In genomic region chr4:127250577-127250976, GRCh38 we compare ENCODE assay signal across 20 cellular contexts.
DNase-seq lines count a peak whose midpoint lies in the region; ATAC-seq and TF ChIP-seq lines count a peak whose summit lies in the region.
"Had no signal": no experiment of that assay in that cellular context is flagged by ENCODE, and none has a peak within 500 bp of the region (broad histone marks: within the 10 kb centered on the region; RNA-seq: fewer than 3 reads in every experiment).

No MANE protein-coding gene starts in this region.

- no TSS peak for BruUV-seq in mammary epithelial cell (replicated peaks; lab: Mats Ljungman, UMichigan)

- no peak overlapping the region for H3K9ac ChIP-seq in mammary epithelial cell (ENCODE audit: insufficient read depth, low read length)
- H3K9ac ChIP-seq: SK-N-SH had no signal

- H3K9me3 ChIP-seq in mammary epithelial cell (replicated peaks; ENCODE audit: insufficient read depth, low read length) (no peaks in the 10 kb centered on the region), breast epithelium (no peaks in the 10 kb centered on the region)
- H3K9me3 ChIP-seq: pancreas, SK-N-SH, spleen had no signal

- H3K4me2 ChIP-seq in mammary epithelial cell (ENCODE audit: insufficient read depth, low read depth, low read length): no peak overlapping the region
- H3K4me2 ChIP-seq: SK-N-SH had no signal

- intact Hi-C loops in mammary epithelial cell (cut with micrococcal nuclease): loop anchor here (5.0 kb wide), 1 partner anchor 38 kb away; no protein-coding TSS in a partner anchor
- intact Hi-C loops in breast epithelium (cut with DNase I; ENCODE audit: low total_unique reads): no loop called here

- H2AFZ ChIP-seq in mammary epithelial cell (ENCODE audit: low read depth, low read length): peak overlapping the region; percentile 46

- WGBS in mammary epithelial cell (ENCODE audit: low coverage, missing lambda C conversion rate): 95% methylated on average over 5 of the region's 5 CpGs

- DNase-seq in mammary epithelial cell (no peak), breast epithelium (ENCODE audit: low spot score in 2 of 2) (no peak), NOMO-1 (lab: John Stamatoyannopoulos, UW; ENCODE audit: unreplicated experiment in 2 of 2) (peak; percentile 66 to 96), NCI-H187 treated with DMSO at 0.1 percent for 48 hours (lab: John Stamatoyannopoulos, UW) (no peak), kidney glomerular epithelial cell (lab: John Stamatoyannopoulos, UW) (no peak), kidney tubule cell (ENCODE audit: low spot score) (no peak)
- DNase-seq in activated CD8-positive, alpha-beta memory T cell treated with anti-CD3 and anti-CD28 coated beads for 24 hours: no peak
- DNase-seq: activated naive CD4-positive, alpha-beta T cell treated with anti-CD3 and anti-CD28 coated beads, Interleukin-2, amount 50 U/mL, for 16 hours; CD4-positive, CD25-positive, alpha-beta regulatory T cell; effector memory CD4-positive, alpha-beta T cell; foreskin fibroblast; islet precursor cell; MM.1S; NCI-H2171 treated with DMSO at 0.1 percent for 48 hours; pancreas; SK-N-SH; spleen had no signal

- H3K27me3 ChIP-seq in mammary epithelial cell (ENCODE audit: insufficient read depth, low read length) (no peaks in the 10 kb centered on the region), breast epithelium (no peaks in the 10 kb centered on the region)
- H3K27me3 ChIP-seq: pancreas, spleen had no signal

- no peaks in the 10 kb centered on the region for H4K20me1 ChIP-seq in mammary epithelial cell (ENCODE audit: insufficient read depth, low read length)

- H3K36me3 ChIP-seq in mammary epithelial cell (ENCODE audit: insufficient read depth, low read length): no peaks in the 10 kb centered on the region
- H3K36me3 ChIP-seq in breast epithelium: no peaks in the 10 kb centered on the region
- H3K36me3 ChIP-seq: pancreas, spleen had no signal

- H3K4me3 ChIP-seq in mammary epithelial cell (replicated peaks in 1 of 3; ENCODE audit: insufficient read depth in 1 of 3, low read depth in 2 of 3, low read length in 3 of 3) (no peak overlapping the region), breast epithelium (no peak overlapping the region)
- H3K4me3 ChIP-seq: pancreas, spleen had no signal

- H3K27ac ChIP-seq in mammary epithelial cell (ENCODE audit: insufficient read depth, low read depth, low read length) (no peak overlapping the region), breast epithelium (no peak overlapping the region)
- H3K27ac ChIP-seq: 22Rv1, pancreas, spleen had no signal

- no peaks in the 10 kb centered on the region for H3K79me2 ChIP-seq in mammary epithelial cell (ENCODE audit: insufficient read depth, low read length)

- CTCF ChIA-PET in mammary epithelial cell (lab: Charles Lee; ENCODE audit: low non-redundant PET): no interaction called here

- in situ Hi-C loops in mammary epithelial cell (cut with MboI; ENCODE audit: low sequenced_read_pairs in 2 of 2): no loop called here

- TF ChIP-seq CTCF in mammary epithelial cell (conservative IDR thresholded peaks at IDR 0.05 in 1 of 2, IDR thresholded peaks at IDR 0.05 in 1 of 2; ENCODE audit: extremely low read depth in 1 of 2, insufficient read depth in 1 of 2, low read depth in 1 of 2, low read length in 2 of 2) (no peak), breast epithelium (IDR thresholded peaks at IDR 0.05) (no peak)

- no peak for TF ChIP-seq POLR2A in breast epithelium (IDR thresholded peaks at IDR 0.05)

- H3K4me1 ChIP-seq in mammary epithelial cell (ENCODE audit: insufficient read depth, low read length) (peaks cover 28% of the 10 kb centered on the region), breast epithelium (no peaks in the 10 kb centered on the region)
- H3K4me1 ChIP-seq: pancreas, spleen had no signal

- dilution Hi-C loops in mammary epithelial cell (cut with HindIII; ENCODE audit: low sequenced_read_pairs): no loop called here

- ATAC-seq in HG03139 (IDR thresholded peaks at IDR 0.05; ENCODE audit: unreplicated experiment): peak; percentile 51
- ATAC-seq: pancreas, WTC11 had no signal

Comparison
In these comparisons a context has a peak if more than half of its experiments do, and no peak if none do; other contexts are left out.
1. DNase-seq: peak in NOMO-1 (2 of 2); none in mammary epithelial cell (single experiment), breast epithelium (0 of 2), NCI-H187 treated with DMSO at 0.1 percent for 48 hours (single experiment), kidney glomerular epithelial cell (single experiment), kidney tubule cell (single experiment) and activated CD8-positive, alpha-beta memory T cell treated with anti-CD3 and anti-CD28 coated beads for 24 hours (single experiment).